In genomic region chr3:115148142-115148790, GRCh38 we compare ENCODE assay signal across 8 cellular contexts. TPM values are rescaled to one million over a fixed set of nuclear protein-coding genes. Genes with fewer than 3 reads are reported as not detected.
DNase-seq lines count a peak whose midpoint lies in the region; ATAC-seq, FAIRE-seq and TF ChIP-seq lines count a peak whose summit lies in the region.

No MANE protein-coding gene starts in this region.

- no peak for TF ChIP-seq CTCF in WERI-Rb-1 (IDR thresholded peaks at IDR 0.05; ENCODE audit: low read depth, low read length)
- no peak for TF ChIP-seq CTCF in glutamatergic neuron (IDR thresholded peaks at IDR 0.05; ENCODE audit: partially characterized antibody, unreplicated experiment)
- no peak for TF ChIP-seq CTCF in D721Med (IDR thresholded peaks at IDR 0.05; ENCODE audit: insufficient read depth, missing control alignments)

- DNase-seq in G401 (ENCODE audit: low spot score) (peak; percentile 56), WERI-Rb-1 (no peak), glutamatergic neuron (no peak), small intestine (no peak), NCI-H1436 (lab: John Stamatoyannopoulos, UW) (no peak), D721Med (ENCODE audit: insufficient read length, low spot score) (no peak), NCI-H1436 treated with DMSO at 0.1 percent for 48 hours (lab: John Stamatoyannopoulos, UW) (no peak)

- peak overlapping the region; percentile 94 for H3K4me3 Mint-ChIP-seq in glutamatergic neuron (ENCODE audit: unreplicated experiment)

- ATAC-seq in HG02852 (IDR thresholded peaks at IDR 0.05; ENCODE audit: unreplicated experiment), result peak; percentile 2

- H3K9me3 Mint-ChIP-seq in glutamatergic neuron (ENCODE audit: unreplicated experiment), result peaks cover 11% of the 10 kb centered on the region

- H3K4me1 ChIP-seq in small intestine (ENCODE audit: control insufficient read depth in 2 of 2, insufficient read depth in 1 of 2, low read depth in 1 of 2, low read length in 1 of 2), result peaks cover 0 to 2% of the 10 kb centered on the region in 2 donors

- WGBS in small intestine, 3 donors, result 1 to 2% (median 1%) methylated on average over 20 of the region's 20 CpGs

- H3K4me3 ChIP-seq in WERI-Rb-1 (ENCODE audit: low read depth, low read length), result peak overlapping the region; percentile 93
- H3K4me3 ChIP-seq in small intestine (ENCODE audit: low read depth in 1 of 2, low read length in 2 of 2), result peak overlapping the region; percentile 72 to 75

- peaks cover 2% of the 10 kb centered on the region for H3K4me1 Mint-ChIP-seq in glutamatergic neuron (ENCODE audit: low read depth, unreplicated experiment)

- H3K27ac ChIP-seq in WERI-Rb-1 (peak overlapping the region; percentile 80), small intestine (ENCODE audit: low read depth in 1 of 2, low read length in 1 of 2) (peak overlapping the region; percentile 95 to 98)

- peaks cover 5% of the 10 kb centered on the region for H3K36me3 Mint-ChIP-seq in glutamatergic neuron (ENCODE audit: unreplicated experiment)

- H3K27ac Mint-ChIP-seq in glutamatergic neuron (ENCODE audit: unreplicated experiment), result peak overlapping the region; percentile 93

- peaks cover 7% of the 10 kb centered on the region for H3K27me3 Mint-ChIP-seq in glutamatergic neuron (ENCODE audit: unreplicated experiment)

- H3K36me3 ChIP-seq in WERI-Rb-1 (peaks cover 3% of the 10 kb centered on the region; the same call in 1 of the 2 replicates), small intestine (ENCODE audit: control insufficient read depth in 2 of 2, insufficient read depth in 2 of 2, low read length in 2 of 2) (no peaks in the 10 kb centered on the region)

- in situ Hi-C loops in G401 (cut with HindIII; ENCODE audit: low sequenced_read_pairs), result no loop called here

- no peak for FAIRE-seq in small intestine (lab: Jason Lieb, UNC)
- FAIRE-seq in D721Med (lab: Jason Lieb, UNC), result no peak

- H3K27me3 ChIP-seq in WERI-Rb-1 (ENCODE audit: insufficient read depth, low read depth, severe bottlenecking) (no peaks in the 10 kb centered on the region), small intestine (ENCODE audit: control insufficient read depth in 2 of 2, insufficient read depth in 2 of 2, low read length in 2 of 2) (no peaks in the 10 kb centered on the region)

- H3K9me3 ChIP-seq in WERI-Rb-1 (ENCODE audit: severe bottlenecking), result no peaks in the 10 kb centered on the region
- no peaks in the 10 kb centered on the region for H3K9me3 ChIP-seq in small intestine (ENCODE audit: control insufficient read depth, low read depth)

RNA-seq across cellular contexts. Expression of gene ZBTB20, which starts 1.2 kb away (rescaled TPM):
- total RNA-seq in G401 (2014; rRNA removed; shearing (Covaris generic)), result 0.10 and 0.74 TPM in 2 replicates
- 27.5 TPM for total RNA-seq in glutamatergic neuron (ENCODE audit: unreplicated experiment)
- 1 to 10 TPM in 2 of 3 donors, under 1 TPM in 1; 0.27 to 2.2 (median 1.3) TPM for polyA plus RNA-seq in small intestine

Comparison
In these comparisons a context has a peak if more than half of its experiments do, and no peak if none do; other contexts are left out.
1. RNA of gene ZBTB20, which starts 1.2 kb away (total RNA-seq): 27.5 TPM in glutamatergic neuron (single experiment); 0.10 to 0.74 TPM in G401; every median in the first group is over 10 times any median in the second.